In the genomic region with DNA sequence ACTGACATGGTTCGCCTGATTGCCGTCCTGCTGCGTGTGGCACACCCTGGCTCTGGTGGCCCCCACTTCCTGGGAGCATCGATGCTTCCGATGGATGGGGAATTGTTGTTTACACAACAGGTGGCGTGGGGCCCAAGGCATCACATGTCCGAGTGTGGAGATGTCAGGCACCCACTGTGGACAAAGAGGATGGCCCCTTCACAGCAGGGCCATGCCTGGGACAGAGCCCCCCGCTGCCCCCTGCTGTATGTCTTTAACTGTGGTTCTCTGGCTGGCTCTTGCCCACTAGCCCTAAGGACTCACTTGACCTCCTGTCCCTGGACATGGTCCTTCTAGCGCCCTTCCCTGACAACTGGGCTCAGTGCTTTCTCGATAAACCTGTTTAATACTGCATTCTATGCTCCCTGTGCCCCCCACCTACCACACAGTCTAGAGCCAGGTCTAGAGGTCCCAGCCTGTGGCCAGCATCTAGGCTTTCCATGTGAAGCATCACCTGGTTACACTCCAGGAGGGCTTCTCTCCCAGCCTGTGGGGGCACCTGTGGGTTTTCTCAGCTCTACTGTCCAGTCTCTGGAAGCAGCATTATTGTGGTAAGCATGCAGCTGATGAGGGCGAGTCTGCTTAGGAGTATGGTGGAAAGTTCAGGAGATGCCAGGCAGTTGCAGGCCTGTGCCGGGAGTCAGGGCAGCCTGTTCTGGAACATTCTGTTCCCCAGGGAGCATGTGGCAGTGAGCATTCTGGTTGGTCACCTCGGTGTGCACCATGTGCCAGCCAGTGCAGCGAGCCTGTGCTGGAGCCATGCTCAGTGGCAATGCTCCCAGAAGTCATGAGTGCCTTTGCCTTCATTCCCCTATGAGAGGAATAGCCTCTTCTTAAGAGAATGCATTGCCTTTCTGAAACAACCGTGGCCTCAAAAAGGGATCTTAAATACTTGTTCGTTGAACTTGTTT, we compare ENCODE assay signal across 16 cellular contexts. TPM values are rescaled to one million over a fixed set of nuclear protein-coding genes. Genes with fewer than 3 reads are reported as not detected.
DNase-seq lines count a peak whose midpoint lies in the region; ATAC-seq and TF ChIP-seq lines count a peak whose summit lies in the region.
"Had no signal": no experiment of that assay in that cellular context is flagged by ENCODE, and none has a peak within 500 bp of the region (broad histone marks: within the 10 kb centered on the region; RNA-seq: fewer than 3 reads in every experiment).

No MANE protein-coding gene starts in this region.

- no peak overlapping the region for H3K9ac ChIP-seq in OCI-LY3 (ENCODE audit: low read length)
- H3K9ac ChIP-seq: BLaER1 treated with 17β-estradiol and CSF1 and Interleukin-3, amounts not matched to agents 10 nM and 100 nM; GM23248 had no signal

- H3K9me3 Mint-ChIP-seq in glutamatergic neuron (ENCODE audit: unreplicated experiment) (peaks cover 9% of the 10 kb centered on the region), progenitor cell of endocrine pancreas (ENCODE audit: low read depth) (no peaks in the 10 kb centered on the region)

- H4K20me1 ChIP-seq in OCI-LY3 (ENCODE audit: insufficient read depth, low read length) (no peaks in the 10 kb centered on the region), osteoblast (ENCODE audit: insufficient read depth, low read length) (no peaks in the 10 kb centered on the region)
- H4K20me1 ChIP-seq: BLaER1 treated with 17β-estradiol and CSF1 and Interleukin-3, amounts not matched to agents 10 nM and 100 nM had no signal

- H3K36me3 Mint-ChIP-seq in glutamatergic neuron (ENCODE audit: unreplicated experiment) (no peaks in the 10 kb centered on the region), progenitor cell of endocrine pancreas (ENCODE audit: insufficient read depth) (no peaks in the 10 kb centered on the region)

- no peaks in the 10 kb centered on the region for H3K79me2 ChIP-seq in OCI-LY3 (ENCODE audit: low read length)
- H3K79me2 ChIP-seq in osteoblast (ENCODE audit: insufficient read depth, low read length) = no peaks in the 10 kb centered on the region

- H3K4me3 ChIP-seq in OCI-LY3 (ENCODE audit: low read length) (no peak overlapping the region), osteoblast (ENCODE audit: insufficient read depth, low read length) (no peak overlapping the region)
- H3K4me3 ChIP-seq: BLaER1 treated with 17β-estradiol and CSF1 and Interleukin-3, amounts not matched to agents 10 nM and 100 nM; GM23248 had no signal

- H3K36me3 ChIP-seq in OCI-LY3 (replicated peaks; ENCODE audit: low read depth, low read length) = no peaks in the 10 kb centered on the region
- H3K36me3 ChIP-seq in osteoblast (ENCODE audit: insufficient read depth, low read length) = no peaks in the 10 kb centered on the region
- H3K36me3 ChIP-seq: BLaER1 treated with 17β-estradiol and CSF1 and Interleukin-3, amounts not matched to agents 10 nM and 100 nM had no signal

- H3K27me3 Mint-ChIP-seq in glutamatergic neuron (ENCODE audit: unreplicated experiment) (peaks cover 6% of the 10 kb centered on the region), progenitor cell of endocrine pancreas (no peaks in the 10 kb centered on the region)

- ATAC-seq in HG03354 (IDR thresholded peaks at IDR 0.05; ENCODE audit: poor library complexity, severe bottlenecking, unreplicated experiment) = no peak
- ATAC-seq: Right ventricle myocardium inferior had no signal

- peaks cover 49% of the 10 kb centered on the region for H3K4me1 Mint-ChIP-seq in glutamatergic neuron (ENCODE audit: low read depth, unreplicated experiment)
- no peaks in the 10 kb centered on the region for H3K4me1 Mint-ChIP-seq in progenitor cell of endocrine pancreas (ENCODE audit: low read depth)

- H3K4me2 ChIP-seq in OCI-LY3 (ENCODE audit: low read length) (no peak overlapping the region), osteoblast (ENCODE audit: insufficient read depth, low read length) (no peak overlapping the region)

- H3K27ac ChIP-seq in OCI-LY3 (ENCODE audit: low read length) = no peak overlapping the region
- H3K27ac ChIP-seq in osteoblast (ENCODE audit: low read depth, low read length) = no peak overlapping the region
- H3K27ac ChIP-seq: 22Rv1; BLaER1 treated with 17β-estradiol and CSF1 and Interleukin-3, amounts not matched to agents 10 nM and 100 nM; GM23248 had no signal

- no peak overlapping the region for H3K4me3 Mint-ChIP-seq in glutamatergic neuron (ENCODE audit: unreplicated experiment)
- no peak overlapping the region for H3K4me3 Mint-ChIP-seq in progenitor cell of endocrine pancreas (ENCODE audit: low read depth)

- H3K4me1 ChIP-seq in OCI-LY3 (ENCODE audit: low read length) (no peaks in the 10 kb centered on the region), osteoblast (ENCODE audit: insufficient read depth, low read length) (no peaks in the 10 kb centered on the region)

- peak overlapping the region; percentile 62 for H3K27ac Mint-ChIP-seq in glutamatergic neuron (ENCODE audit: unreplicated experiment)
- H3K27ac Mint-ChIP-seq in progenitor cell of endocrine pancreas = no peak overlapping the region

- TF ChIP-seq CTCF in OCI-LY3 (IDR thresholded peaks at IDR 0.05; ENCODE audit: low read depth, low read length) = peak; percentile 23
- no peak for TF ChIP-seq CTCF in glutamatergic neuron (IDR thresholded peaks at IDR 0.05; ENCODE audit: partially characterized antibody, unreplicated experiment)
- TF ChIP-seq CTCF in progenitor cell of endocrine pancreas (IDR thresholded peaks at IDR 0.05; ENCODE audit: unreplicated experiment) = peak; percentile 24
- TF ChIP-seq CTCF in osteoblast (IDR thresholded peaks at IDR 0.05; ENCODE audit: extremely low read depth, low read depth, low read length) = no peak

- DNase-seq in NCI-H82 (lab: John Stamatoyannopoulos, UW) = peak; percentile 8
- DNase-seq in NCI-H82 treated with DMSO at 0.1 percent for 48 hours (lab: John Stamatoyannopoulos, UW; ENCODE audit: unreplicated experiment) = no peak
- DNase-seq in glutamatergic neuron = no peak
- DNase-seq in progenitor cell of endocrine pancreas (ENCODE audit: low spot score, unreplicated experiment) = no peak
- DNase-seq in osteoblast (ENCODE audit: insufficient read length, low spot score, missing footprints) = no peak
- no peak for DNase-seq in NCI-H2227 (lab: John Stamatoyannopoulos, UW; ENCODE audit: unreplicated experiment)
- DNase-seq: GM23248, KG1, NCI-H1105, NCI-H1694 treated with DMSO at 0.1 percent for 48 hours, NCI-H69 had no signal

- H3K27me3 ChIP-seq in OCI-LY3 (ENCODE audit: low read depth, low read length) (no peaks in the 10 kb centered on the region), osteoblast (ENCODE audit: insufficient read depth, low read length) (no peaks in the 10 kb centered on the region)
- H3K27me3 ChIP-seq: BLaER1 treated with 17β-estradiol and CSF1 and Interleukin-3, amounts not matched to agents 10 nM and 100 nM had no signal

- H3K9me3 ChIP-seq in OCI-LY3 (ENCODE audit: insufficient read depth, low read length) (no peaks in the 10 kb centered on the region), osteoblast (ENCODE audit: low read depth, low read length) (no peaks in the 10 kb centered on the region)
- H3K9me3 ChIP-seq: BLaER1 treated with 17β-estradiol and CSF1 and Interleukin-3, amounts not matched to agents 10 nM and 100 nM had no signal

- no peak overlapping the region for H2AFZ ChIP-seq in OCI-LY3 (ENCODE audit: low read depth, low read length)
- H2AFZ ChIP-seq in osteoblast (ENCODE audit: low read length) = no peak overlapping the region
- H2AFZ ChIP-seq: GM23248 had no signal

RNA-seq across cellular contexts. Expression of gene ADCY1, which starts 10.4 kb away (rescaled TPM):
- total RNA-seq in glutamatergic neuron (ENCODE audit: unreplicated experiment) = 51.9 TPM
- total RNA-seq in progenitor cell of endocrine pancreas = 11.3 and 13.6 TPM in 2 replicates
- total RNA-seq in osteoblast = 0.59 and 1.1 TPM in 2 replicates

Comparison
In these comparisons a context has a peak if more than half of its experiments do, and no peak if none do; other contexts are left out.
1. CTCF ChIP-seq: peak in OCI-LY3 (single experiment) and progenitor cell of endocrine pancreas (single experiment); none in glutamatergic neuron (single experiment) and osteoblast (single experiment).